Comparison of ENCODE assay signal across 1 cellular context in the genomic region with DNA sequence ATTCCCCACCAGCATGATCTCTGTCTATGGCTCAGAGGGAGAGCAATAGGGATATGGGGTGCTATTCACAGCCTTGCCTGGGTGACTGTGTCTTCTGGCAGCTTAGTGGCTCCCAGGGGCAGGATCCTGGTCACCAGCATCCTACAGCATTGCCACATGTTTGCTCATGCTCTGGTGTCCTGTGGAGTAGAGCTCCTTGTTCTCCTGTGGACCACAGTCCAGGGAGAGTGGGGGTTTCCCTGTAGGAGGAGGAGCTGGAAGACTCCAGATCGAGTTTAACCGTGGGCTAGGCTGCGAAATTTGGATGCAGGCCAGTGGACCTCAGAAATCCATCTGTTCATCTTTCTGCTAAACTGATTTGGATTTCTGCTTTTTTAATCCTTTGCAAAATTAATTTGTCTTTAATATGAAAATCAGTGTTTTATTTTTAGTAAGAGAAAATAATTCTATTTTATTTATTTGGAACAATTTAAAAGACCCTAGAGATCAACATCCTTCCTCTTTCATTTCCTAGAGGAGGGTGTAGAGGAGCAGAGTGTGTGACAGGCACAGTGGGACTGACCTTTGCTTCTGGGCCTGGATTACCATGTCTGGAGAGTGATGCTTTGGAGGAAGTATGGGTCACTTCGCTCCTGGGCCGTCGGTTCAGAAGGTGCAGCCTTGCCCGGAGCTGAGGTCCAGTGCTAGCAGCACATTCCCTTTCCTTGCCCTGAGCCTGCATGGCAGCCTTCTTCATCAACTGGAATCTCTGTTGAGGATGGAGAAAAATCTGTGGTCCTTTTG.
A peak's percentile ranks its signal among the peaks of the same experiment; 100 is the strongest.
TF ChIP-seq lines count a peak whose summit lies in the region.

No MANE protein-coding gene starts in this region.

TF ChIP-seq in IMR-90, 13 proteins besides CTCF, POLR2A, EP300 and RAD21:
- TF ChIP-seq CEBPB (IDR thresholded peaks at IDR 0.05; ENCODE audit: low read depth, low read length) (peak; percentile 21; the same call in 1 of the 2 replicates), MAFK (IDR thresholded peaks at IDR 0.05; ENCODE audit: low read depth, low read length) (no peak)
